Comparison of ENCODE assay signal across 8 cellular contexts in the genomic region with DNA sequence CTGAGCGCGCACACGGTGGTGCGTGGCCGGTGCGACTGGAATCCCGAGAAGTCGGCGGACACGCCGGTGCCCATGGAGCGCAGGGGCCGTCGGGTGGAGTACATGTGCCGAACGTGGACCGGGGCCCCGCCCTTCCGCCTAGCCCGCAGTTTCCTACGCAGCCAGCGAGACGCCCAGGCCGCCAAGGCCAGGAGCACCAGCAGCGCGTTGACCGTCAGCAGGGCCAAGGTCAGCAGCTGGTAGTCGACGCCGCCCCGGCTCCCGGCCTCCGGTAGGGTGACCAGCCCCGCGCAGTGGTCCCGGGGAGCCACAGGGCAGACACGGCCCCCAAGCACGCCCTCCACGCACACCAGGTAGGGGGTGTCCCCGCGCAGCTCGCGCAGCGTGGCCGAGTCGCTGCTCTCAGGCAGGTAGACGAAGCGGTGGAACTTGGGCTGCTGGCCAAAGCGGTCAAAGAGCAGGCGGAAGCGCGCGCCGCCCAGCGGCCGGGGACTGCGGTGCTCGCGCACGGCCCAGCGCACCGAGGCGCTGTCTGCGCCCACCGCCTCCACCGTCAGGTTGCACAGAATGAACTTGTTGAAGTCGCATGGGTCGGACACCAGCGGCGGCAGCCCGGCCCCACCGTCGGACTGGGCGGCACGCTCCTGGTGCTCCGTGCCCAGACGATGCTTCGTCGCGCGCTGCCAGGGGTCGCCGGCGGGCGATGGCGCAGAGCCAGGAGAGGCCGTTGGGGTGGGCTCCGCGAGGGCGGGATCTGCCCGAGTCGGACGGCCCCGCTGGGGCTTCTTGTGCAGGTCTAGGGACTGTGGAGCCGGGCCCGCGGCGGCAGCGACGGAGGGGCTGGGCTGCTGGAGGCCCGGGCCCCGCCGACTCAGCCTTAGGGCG. TPM values are rescaled to one million over a fixed set of nuclear protein-coding genes. Genes with fewer than 3 reads are reported as not detected.
DNase-seq lines count a peak whose midpoint lies in the region; ATAC-seq and TF ChIP-seq lines count a peak whose summit lies in the region.

No MANE protein-coding gene starts in this region.

- H3K4me1 Mint-ChIP-seq in activated B cell treated with CpG ODN at 0.5 μM for 24 hours, result peaks cover 14% of the 10 kb centered on the region
- peaks cover 4 to 12% (median 8%) of the 10 kb centered on the region in 7 donors for H3K4me1 Mint-ChIP-seq in naive thymus-derived CD4-positive, alpha-beta T cell
- peaks cover 4 to 23% (median 5%) of the 10 kb centered on the region in 3 donors for H3K4me1 Mint-ChIP-seq in CD8-positive, alpha-beta memory T cell

- POLR2A ChIA-PET in activated B cell treated with CpG ODN at 0.5 μM for 24 hours (lab: Charles Lee), result no interaction called here
- POLR2A ChIA-PET in naive thymus-derived CD4-positive, alpha-beta T cell (lab: Charles Lee), result no interaction called here
- POLR2A ChIA-PET in CD8-positive, alpha-beta memory T cell (lab: Charles Lee), result no interaction called here

- no peaks in the 10 kb centered on the region for H3K36me3 Mint-ChIP-seq in activated B cell treated with CpG ODN at 0.5 μM for 24 hours (ENCODE audit: low read depth)
- no peaks in the 10 kb centered on the region for H3K36me3 Mint-ChIP-seq in naive thymus-derived CD4-positive, alpha-beta T cell
- no peaks in the 10 kb centered on the region for H3K36me3 Mint-ChIP-seq in CD8-positive, alpha-beta memory T cell

- no peaks in the 10 kb centered on the region for H3K36me3 ChIP-seq in naive thymus-derived CD4-positive, alpha-beta T cell (ENCODE audit: control insufficient read depth in 2 of 3, insufficient read depth in 3 of 3, low read length in 3 of 3)
- no peaks in the 10 kb centered on the region for H3K36me3 ChIP-seq in CD8-positive, alpha-beta memory T cell (ENCODE audit: insufficient read depth, low read length)

- peak; percentile 34 for ATAC-seq in activated B cell treated with CpG ODN at 0.5 μM for 24 hours (ENCODE audit: low read depth)
- peak; percentile 47 for ATAC-seq in naive thymus-derived CD4-positive, alpha-beta T cell
- no peak for ATAC-seq in HG03342 (IDR thresholded peaks at IDR 0.05; ENCODE audit: unreplicated experiment)
- no peak for ATAC-seq in GM18870 (IDR thresholded peaks at IDR 0.05; ENCODE audit: unreplicated experiment)

- H3K4me1 ChIP-seq in naive thymus-derived CD4-positive, alpha-beta T cell (ENCODE audit: control insufficient read depth in 2 of 2, insufficient read depth in 2 of 2, low read length in 2 of 2), result peaks cover 0 to 3% of the 10 kb centered on the region in 2 donors
- no peaks in the 10 kb centered on the region for H3K4me1 ChIP-seq in CD8-positive, alpha-beta memory T cell (ENCODE audit: insufficient read depth, low read length)

- H3K27me3 ChIP-seq in naive thymus-derived CD4-positive, alpha-beta T cell (ENCODE audit: control insufficient read depth in 2 of 2, insufficient read depth in 2 of 2, low read length in 2 of 2), result no peaks in the 10 kb centered on the region
- H3K27me3 ChIP-seq in CD8-positive, alpha-beta memory T cell (ENCODE audit: insufficient read depth, low read length, poor library complexity, severe bottlenecking), result peaks cover 17% of the 10 kb centered on the region

- TF ChIP-seq CTCF in activated B cell treated with CpG ODN at 0.5 μM for 24 hours (IDR thresholded peaks at IDR 0.05) (no peak), foreskin fibroblast (IDR thresholded peaks at IDR 0.05; ENCODE audit: low read depth, low read length) (peak; percentile 47)

- H3K4me3 Mint-ChIP-seq in activated B cell treated with CpG ODN at 0.5 μM for 24 hours, result peak overlapping the region; percentile 56
- peak overlapping the region in 5 of 10 donors; percentile 20 to 73 (median 49) for H3K4me3 Mint-ChIP-seq in naive thymus-derived CD4-positive, alpha-beta T cell
- H3K4me3 Mint-ChIP-seq in CD8-positive, alpha-beta memory T cell, result peak overlapping the region in 3 of 7 donors; percentile 15 to 36 (median 33)

- no peak overlapping the region for H3K27ac ChIP-seq in naive thymus-derived CD4-positive, alpha-beta T cell (ENCODE audit: low read depth, low read length)
- H3K27ac ChIP-seq in CD8-positive, alpha-beta memory T cell (ENCODE audit: low read depth, low read length), result no peak overlapping the region

- H3K9me3 ChIP-seq in naive thymus-derived CD4-positive, alpha-beta T cell (ENCODE audit: control insufficient read depth in 2 of 3, low read length in 3 of 3), result no peaks in the 10 kb centered on the region
- H3K9me3 ChIP-seq in CD8-positive, alpha-beta memory T cell (ENCODE audit: low read length), result no peaks in the 10 kb centered on the region

- intact Hi-C loops in activated B cell treated with CpG ODN at 0.5 μM for 24 hours (cut with micrococcal nuclease), result loop anchor here (10.0 kb wide), 1 partner anchor 1761 kb away; no protein-coding TSS in a partner anchor
- intact Hi-C loops in naive thymus-derived CD4-positive, alpha-beta T cell (cut with micrococcal nuclease), result loop anchor here in 1 of 2 donors (1.0 to 10.0 kb wide), 2 partner anchors 150 to 1761 kb away; no protein-coding TSS in a partner anchor

- H3K27me3 Mint-ChIP-seq in activated B cell treated with CpG ODN at 0.5 μM for 24 hours, result peaks cover 50% of the 10 kb centered on the region
- H3K27me3 Mint-ChIP-seq in naive thymus-derived CD4-positive, alpha-beta T cell, result peaks cover 61 to 75% (median 68%) of the 10 kb centered on the region in 5 donors
- H3K27me3 Mint-ChIP-seq in CD8-positive, alpha-beta memory T cell, result peaks cover 45 to 76% of the 10 kb centered on the region in 2 donors

- no peak overlapping the region for H3K27ac Mint-ChIP-seq in activated B cell treated with CpG ODN at 0.5 μM for 24 hours
- no peak overlapping the region for H3K27ac Mint-ChIP-seq in naive thymus-derived CD4-positive, alpha-beta T cell
- H3K27ac Mint-ChIP-seq in CD8-positive, alpha-beta memory T cell, result no peak overlapping the region

- DNase-seq in D341Med (ENCODE audit: low spot score) (peak; percentile 73), HuH-7 (ENCODE audit: low spot score) (peak; percentile 93), activated B cell treated with CpG ODN at 0.5 μM for 24 hours (peak; percentile 20), foreskin fibroblast (peak in 1 of 2 donors; percentile 54)
- DNase-seq in naive thymus-derived CD4-positive, alpha-beta T cell, result peak in 2 of 9 donors; percentile 17 to 37
- DNase-seq in CD8-positive, alpha-beta memory T cell, result no peak

- peak overlapping the region; percentile 13 to 57 for H3K4me3 ChIP-seq in foreskin fibroblast (ENCODE audit: low read depth in 1 of 2, low read length in 2 of 2)
- no peak overlapping the region for H3K4me3 ChIP-seq in naive thymus-derived CD4-positive, alpha-beta T cell (ENCODE audit: low read length)
- no peak overlapping the region for H3K4me3 ChIP-seq in CD8-positive, alpha-beta memory T cell (ENCODE audit: low read length)

- CTCF ChIA-PET in activated B cell treated with CpG ODN at 0.5 μM for 24 hours (lab: Charles Lee), result interaction anchor here (1.0 to 1.4 kb wide), 2 partner anchors 29 to 151 kb away, joined by 3 to 7 read pairs; no protein-coding TSS in a partner anchor
- CTCF ChIA-PET in naive thymus-derived CD4-positive, alpha-beta T cell (lab: Charles Lee), result interaction anchor here (1.8 kb wide), 1 partner anchor 29 kb away, joined by 5 read pairs; no protein-coding TSS in a partner anchor
- CTCF ChIA-PET in CD8-positive, alpha-beta memory T cell (lab: Charles Lee), result interaction anchor here (1.4 kb wide), 1 partner anchor 34 kb away, joined by 4 read pairs; no protein-coding TSS in a partner anchor

- no peaks in the 10 kb centered on the region for H3K9me3 Mint-ChIP-seq in activated B cell treated with CpG ODN at 0.5 μM for 24 hours
- peaks cover 0 to 1% (median 0%) of the 10 kb centered on the region in 11 donors for H3K9me3 Mint-ChIP-seq in naive thymus-derived CD4-positive, alpha-beta T cell
- H3K9me3 Mint-ChIP-seq in CD8-positive, alpha-beta memory T cell, result no peaks in the 10 kb centered on the region

RNA-seq across cellular contexts. Expression of a gene that starts 2.2 kb away (rescaled TPM):
- total RNA-seq in activated B cell treated with CpG ODN at 0.5 μM for 24 hours, result not detected in 2 replicates
- under 1 TPM in 1 of 5 experiments, not detected in 4; 0.07 TPM for total RNA-seq in naive thymus-derived CD4-positive, alpha-beta T cell
- polyA plus RNA-seq in naive thymus-derived CD4-positive, alpha-beta T cell, result not detected
- total RNA-seq in CD8-positive, alpha-beta memory T cell, result not detected
- not detected for polyA plus RNA-seq in CD8-positive, alpha-beta memory T cell

Comparison
In these comparisons a context has a peak if more than half of its experiments do, and no peak if none do; other contexts are left out.
1. DNase-seq: peak in D341Med (single experiment), HuH-7 (single experiment) and activated B cell treated with CpG ODN at 0.5 μM for 24 hours (single experiment); none in CD8-positive, alpha-beta memory T cell (0 of 5).
2. ATAC-seq: peak in activated B cell treated with CpG ODN at 0.5 μM for 24 hours (single experiment) and naive thymus-derived CD4-positive, alpha-beta T cell (single experiment); none in HG03342 (single experiment) and GM18870 (single experiment).
3. H3K4me3 ChIP-seq: peak in foreskin fibroblast (2 of 2); none in naive thymus-derived CD4-positive, alpha-beta T cell (single experiment) and CD8-positive, alpha-beta memory T cell (single experiment).